ENCODE assay signal across 1 cellular context in the genomic region with DNA sequence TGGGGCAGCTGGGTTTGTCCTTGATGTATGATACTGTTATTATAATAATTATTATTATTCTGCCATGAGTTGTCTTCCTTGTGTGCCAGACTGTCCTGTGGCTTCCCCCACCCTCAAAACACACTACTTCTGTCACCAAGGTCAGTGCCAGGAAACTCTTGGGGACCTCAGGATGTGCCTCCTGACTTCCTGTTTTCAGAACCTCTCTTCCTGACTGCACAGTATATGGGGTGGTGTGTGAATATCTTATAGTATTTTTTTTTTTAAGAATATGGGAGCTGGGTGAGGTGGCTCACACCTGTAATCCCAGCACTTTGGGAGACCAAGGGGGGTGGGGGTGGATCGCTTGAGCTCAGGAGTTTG.
TF ChIP-seq lines count a peak whose summit lies in the region.

No MANE protein-coding gene starts in this region.

TF ChIP-seq in liver, 16 proteins besides CTCF, POLR2A, EP300 and RAD21 (continued from another document):
- TF ChIP-seq, protein P1, sequence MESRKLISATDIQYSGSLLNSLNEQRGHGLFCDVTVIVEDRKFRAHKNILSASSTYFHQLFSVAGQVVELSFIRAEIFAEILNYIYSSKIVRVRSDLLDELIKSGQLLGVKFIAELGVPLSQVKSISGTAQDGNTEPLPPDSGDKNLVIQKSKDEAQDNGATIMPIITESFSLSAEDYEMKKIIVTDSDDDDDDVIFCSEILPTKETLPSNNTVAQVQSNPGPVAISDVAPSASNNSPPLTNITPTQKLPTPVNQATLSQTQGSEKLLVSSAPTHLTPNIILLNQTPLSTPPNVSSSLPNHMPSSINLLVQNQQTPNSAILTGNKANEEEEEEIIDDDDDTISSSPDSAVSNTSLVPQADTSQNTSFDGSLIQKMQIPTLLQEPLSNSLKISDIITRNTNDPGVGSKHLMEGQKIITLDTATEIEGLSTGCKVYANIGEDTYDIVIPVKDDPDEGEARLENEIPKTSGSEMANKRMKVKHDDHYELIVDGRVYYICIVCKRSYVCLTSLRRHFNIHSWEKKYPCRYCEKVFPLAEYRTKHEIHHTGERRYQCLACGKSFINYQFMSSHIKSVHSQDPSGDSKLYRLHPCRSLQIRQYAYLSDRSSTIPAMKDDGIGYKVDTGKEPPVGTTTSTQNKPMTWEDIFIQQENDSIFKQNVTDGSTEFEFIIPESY (IDR thresholded peaks at IDR 0.05), result no peak
